Comparison of ENCODE assay signal across 21 cellular contexts in the genomic region with DNA sequence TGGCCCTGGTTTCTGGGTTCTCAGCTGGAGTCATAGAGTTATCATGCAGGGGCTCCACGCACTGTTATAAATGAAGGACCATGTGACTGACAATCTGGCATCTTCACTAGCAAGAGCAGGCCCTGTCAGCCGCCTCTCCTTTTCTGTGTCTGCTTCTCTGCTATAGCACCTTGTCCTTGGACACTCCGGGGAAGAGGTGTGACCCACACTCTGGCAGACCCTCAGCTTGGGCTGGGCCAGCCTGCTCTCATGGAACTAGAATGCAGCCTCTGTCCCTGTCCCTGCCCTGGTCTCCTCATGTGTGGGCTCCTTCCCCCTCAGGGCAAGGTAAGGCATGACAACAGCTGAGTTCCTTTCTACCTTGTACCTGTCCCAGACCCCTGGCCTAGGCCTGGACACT. TPM values are rescaled to one million over a fixed set of nuclear protein-coding genes. Genes with fewer than 3 reads are reported as not detected.
"Had no signal": no experiment of that assay in that cellular context is flagged by ENCODE, and none has a peak within 500 bp of the region (broad histone marks: within the 10 kb centered on the region; RNA-seq: fewer than 3 reads in every experiment).

No MANE protein-coding gene starts in this region.

- ATAC-seq: effector memory CD8-positive, alpha-beta T cell; gastrocnemius medialis; naive thymus-derived CD4-positive, alpha-beta T cell; psoas muscle had no signal

- H3K4me1 ChIP-seq: esophagus muscularis mucosa, gastrocnemius medialis, psoas muscle, sigmoid colon, stomach had no signal

- H3K36me3 ChIP-seq: esophagus muscularis mucosa, gastrocnemius medialis, neutrophil, sigmoid colon, stomach, thoracic aorta, transverse colon had no signal

- DNase-seq: effector memory CD8-positive, alpha-beta T cell; gastrocnemius medialis; glutamatergic neuron; hippocampal formation; naive thymus-derived CD4-positive, alpha-beta T cell; nephron progenitor cell; psoas muscle; retina; sigmoid colon; stimulated activated CD4-positive, alpha-beta T cell treated with anti-CD3 and anti-CD28 coated beads, Interleukin-2, amount 100 ng/mL, for 24 hours; stimulated activated CD4-positive, alpha-beta T cell treated with anti-CD3 and anti-CD28 coated beads, Interleukin-4, amount 100 ng/mL, for 4 hours; stimulated activated naive CD4-positive, alpha-beta T cell; stomach; substantia nigra; transverse colon had no signal

- H3K9me3 ChIP-seq: esophagus muscularis mucosa, gastrocnemius medialis, neutrophil, psoas muscle, sigmoid colon, stomach, thoracic aorta, transverse colon had no signal

- H3K27ac ChIP-seq: epithelial cell of prostate, esophagus muscularis mucosa, gastrocnemius medialis, neutrophil, psoas muscle, sigmoid colon, skin epidermis, stomach, thoracic aorta, transverse colon had no signal

- H3K27me3 ChIP-seq: esophagus muscularis mucosa, gastrocnemius medialis, sigmoid colon, stomach, transverse colon had no signal

- H3K4me3 ChIP-seq: esophagus muscularis mucosa, gastrocnemius medialis, psoas muscle, sigmoid colon, skin epidermis, stomach, thoracic aorta, transverse colon had no signal

RNA-seq across cellular contexts. Expression of a gene that starts 55.7 kb away (rescaled TPM):
- total RNA-seq: mononuclear cell had no signal
